Comparison of ENCODE assay signal across 39 cellular contexts in the genomic region with DNA sequence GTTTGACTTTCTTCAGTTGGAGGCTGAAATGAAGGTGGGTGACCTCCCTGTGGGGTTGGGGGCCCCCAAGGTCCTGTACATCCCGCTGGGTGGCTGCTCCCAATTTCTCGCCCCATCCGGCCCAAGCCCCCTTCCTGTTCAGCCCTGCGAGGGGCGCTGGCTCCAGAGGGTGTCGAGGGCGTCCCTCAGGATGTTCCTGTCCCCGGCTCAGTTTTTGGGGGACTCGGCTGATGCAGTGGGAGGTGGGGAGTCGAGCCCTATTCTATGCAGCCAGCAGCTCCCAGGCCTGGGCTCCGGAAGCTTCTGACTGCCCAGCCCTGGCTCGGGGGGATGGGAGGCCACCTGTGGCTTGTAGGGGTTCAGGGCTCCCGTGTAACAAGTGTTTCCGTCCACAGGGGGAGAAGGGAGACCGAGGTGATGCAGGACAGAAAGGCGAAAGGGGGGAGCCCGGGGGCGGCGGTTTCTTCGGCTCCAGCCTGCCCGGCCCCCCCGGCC. TPM values are rescaled to one million over a fixed set of nuclear protein-coding genes. Genes with fewer than 3 reads are reported as not detected.
DNase-seq lines count a peak whose midpoint lies in the region; ATAC-seq and TF ChIP-seq lines count a peak whose summit lies in the region.
"Had no signal": no experiment of that assay in that cellular context is flagged by ENCODE, and none has a peak within 500 bp of the region (broad histone marks: within the 10 kb centered on the region; RNA-seq: fewer than 3 reads in every experiment).

No MANE protein-coding gene starts in this region.

- WGBS in aorta, 2 donors, result 91 to 95% methylated on average over 22 of the region's 22 CpGs

- ATAC-seq in Right ventricle myocardium inferior (no peak), mucosa of descending colon (no peak), aorta (ENCODE audit: low FRiP score) (no peak)
- ATAC-seq: CD8-positive, alpha-beta T cell; naive thymus-derived CD4-positive, alpha-beta T cell; Panc1 had no signal

- H3K27me3 ChIP-seq in right atrium auricular region (no peaks in the 10 kb centered on the region), left ventricle myocardium inferior (ENCODE audit: low read depth) (no peaks in the 10 kb centered on the region), aorta (ENCODE audit: control insufficient read depth in 1 of 2, insufficient read depth in 2 of 2, low read length in 1 of 2) (no peaks in the 10 kb centered on the region)
- H3K27me3 ChIP-seq: SJCRH30, uterus had no signal

- TF ChIP-seq CTCF in right atrium auricular region (IDR thresholded peaks at IDR 0.05) (no peak), left ventricle myocardium inferior (IDR thresholded peaks at IDR 0.05; ENCODE audit: borderline replicate concordance) (no peak), mucosa of descending colon (IDR thresholded peaks at IDR 0.05) (no peak)

- intact Hi-C loops in Right ventricle myocardium inferior (cut with DNase I) (no loop called here), left ventricle myocardium inferior (cut with micrococcal nuclease) (no loop called here), mucosa of descending colon (cut with DNase I, micrococcal nuclease) (no loop called here), aorta (cut with DNase I) (no loop called here)

- no peak overlapping the region for H3K27ac ChIP-seq in right atrium auricular region
- H3K27ac ChIP-seq in left ventricle myocardium inferior (replicated peaks), result no peak overlapping the region
- H3K27ac ChIP-seq in aorta (ENCODE audit: low read depth in 1 of 2, low read length in 2 of 2), result no peak overlapping the region
- H3K27ac ChIP-seq: colonic mucosa, epithelial cell of prostate, SJCRH30, thoracic aorta, uterus, WERI-Rb-1 had no signal

- no peak overlapping the region for H3K4me3 ChIP-seq in right atrium auricular region
- H3K4me3 ChIP-seq in left ventricle myocardium inferior, result no peak overlapping the region
- H3K4me3 ChIP-seq in mucosa of descending colon, result no peak overlapping the region
- H3K4me3 ChIP-seq in aorta (ENCODE audit: low read length in 2 of 2), result no peak overlapping the region
- H3K4me3 ChIP-seq: colonic mucosa, SJCRH30, smooth muscle cell, thoracic aorta, uterus had no signal

- H3K36me3 ChIP-seq in right atrium auricular region (peaks cover under 1% of the 10 kb centered on the region), left ventricle myocardium inferior (peaks cover 30% of the 10 kb centered on the region), mucosa of descending colon (ENCODE audit: low read depth) (no peaks in the 10 kb centered on the region), aorta (ENCODE audit: control insufficient read depth in 1 of 2, insufficient read depth in 2 of 2, low read length in 1 of 2) (no peaks in the 10 kb centered on the region)
- H3K36me3 ChIP-seq: colonic mucosa, SJCRH30, uterus, WERI-Rb-1 had no signal

- DNase-seq in Right ventricle myocardium inferior (ENCODE audit: missing footprints), result peak; percentile 22
- no peak for DNase-seq in right atrium auricular region (ENCODE audit: low spot score)
- DNase-seq in left ventricle myocardium inferior, result peak; percentile 11
- peak in 2 of 3 donors; percentile 21 to 39 for DNase-seq in mucosa of descending colon
- peak; percentile 44 to 68 for DNase-seq in aorta
- no peak for DNase-seq in stimulated activated CD4-positive, alpha-beta T cell treated with anti-CD3 and anti-CD28 coated beads, Interleukin-4, amount 100 ng/mL, for 4 hours
- no peak for DNase-seq in RPMI8226
- DNase-seq in dermis blood vessel endothelial cell, result no peak
- DNase-seq: activated CD4-positive, alpha-beta T cell treated with anti-CD3 and anti-CD28 coated beads for 4 hours; activated CD8-positive, alpha-beta memory T cell treated with anti-CD3 and anti-CD28 coated beads for 24 hours; activated effector memory CD4-positive, alpha-beta T cell treated with Interleukin-2 at 50 U/mL for 16 hours; activated naive CD8-positive, alpha-beta T cell treated with anti-CD3 and anti-CD28 coated beads for 36 hours; activated T-cell treated with anti-CD3 and anti-CD28 coated beads, Interleukin-2, amount 50 U/mL, for 1 hour; anterior cingulate cortex; colonic mucosa; DMS 273 treated with DMSO at 0.1 percent for 48 hours; effector CD8-positive, alpha-beta T cell; EL; H9; immature natural killer cell; Karpas-422; midbrain; naive thymus-derived CD4-positive, alpha-beta T cell; NCI-H1417 treated with DMSO at 0.1 percent for 48 hours; NCI-H2081; NCI-H2227 treated with DMSO at 0.1 percent for 48 hours; NCI-H69; occipital lobe; SJCRH30; stimulated activated CD4-positive, alpha-beta T cell treated with anti-CD3 and anti-CD28 coated beads, Interleukin-2, amount 100 ng/mL, for 24 hours; stimulated activated CD8-positive, alpha-beta memory T cell treated with anti-CD3 and anti-CD28 coated beads, Interleukin-4, amount 100 ng/mL, for 48 hours; SW 1271 had no signal

- H3K9me3 ChIP-seq in right atrium auricular region, result no peaks in the 10 kb centered on the region
- no peaks in the 10 kb centered on the region for H3K9me3 ChIP-seq in left ventricle myocardium inferior (replicated peaks)
- no peaks in the 10 kb centered on the region for H3K9me3 ChIP-seq in mucosa of descending colon
- no peaks in the 10 kb centered on the region for H3K9me3 ChIP-seq in aorta (ENCODE audit: control insufficient read depth, low read length)
- H3K9me3 ChIP-seq: colonic mucosa, SJCRH30, thoracic aorta, uterus had no signal

- H3K4me1 ChIP-seq in right atrium auricular region (no peaks in the 10 kb centered on the region), left ventricle myocardium inferior (no peaks in the 10 kb centered on the region), mucosa of descending colon (ENCODE audit: low read depth) (no peaks in the 10 kb centered on the region), aorta (ENCODE audit: control insufficient read depth in 1 of 2, insufficient read depth in 2 of 2, low read length in 2 of 2) (no peaks in the 10 kb centered on the region)
- H3K4me1 ChIP-seq: colonic mucosa, SJCRH30, uterus had no signal

RNA-seq across cellular contexts. Expression of a gene that starts 38.2 kb away (rescaled TPM):
- total RNA-seq in Right ventricle myocardium inferior (8.2 TPM), right atrium auricular region (1 to 10 TPM; 2.2 to 5.3 TPM), left ventricle myocardium inferior (4.9 TPM), mucosa of descending colon (10 to 100 TPM; 12.6 to 22.8 (median 12.7) TPM), aorta (1 to 10 TPM; 6.2 to 8.4 TPM), dermis blood vessel endothelial cell (5.8 and 13.5 TPM in 2 replicates)
- 10 to 100 TPM in 1 of 2 donors, 1 to 10 TPM in 1; 4.5 to 32.5 TPM for polyA plus RNA-seq in aorta

Comparison
In these comparisons a context has a peak if more than half of its experiments do, and no peak if none do; other contexts are left out.
1. DNase-seq: peak in Right ventricle myocardium inferior (single experiment), left ventricle myocardium inferior (single experiment), mucosa of descending colon (2 of 3) and aorta (2 of 2); none in right atrium auricular region (single experiment), stimulated activated CD4-positive, alpha-beta T cell treated with anti-CD3 and anti-CD28 coated beads, Interleukin-4, amount 100 ng/mL, for 4 hours (0 of 2), RPMI8226 (single experiment) and dermis blood vessel endothelial cell (single experiment).